Comparison of ENCODE assay signal across 9 cellular contexts in genomic region chr7:1663243-1663642, GRCh38. TPM values are rescaled to one million over a fixed set of nuclear protein-coding genes. Genes with fewer than 3 reads are reported as not detected.
DNase-seq lines count a peak whose midpoint lies in the region; ATAC-seq and FAIRE-seq lines count a peak whose summit lies in the region.
"Had no signal": no experiment of that assay in that cellular context is flagged by ENCODE, and none has a peak within 500 bp of the region (broad histone marks: within the 10 kb centered on the region; RNA-seq: fewer than 3 reads in every experiment).

No MANE protein-coding gene starts in this region.

- H3K9me3 Mint-ChIP-seq in T-helper 2 cell treated with Interferon-gamma antibody and Interleukin-4, amounts not matched to agents 5 μg/mL and 100 μg/mL, for 36 hours: no peaks in the 10 kb centered on the region
- H3K9me3 Mint-ChIP-seq in stimulated activated naive B cell treated with anti-CD40 and anti-IgM and Interleukin-4, amounts not matched to agents 10 μg/mL and 1 μg/mL and 100 μg/mL, for 72 hours: peaks cover 4 to 6% of the 10 kb centered on the region in 2 donors

- peaks cover 2% of the 10 kb centered on the region for H3K4me1 Mint-ChIP-seq in T-helper 2 cell treated with Interferon-gamma antibody and Interleukin-4, amounts not matched to agents 5 μg/mL and 100 μg/mL, for 36 hours (ENCODE audit: low read depth)
- peaks cover 5 to 16% of the 10 kb centered on the region in 2 donors for H3K4me1 Mint-ChIP-seq in stimulated activated naive B cell treated with anti-CD40 and anti-IgM and Interleukin-4, amounts not matched to agents 10 μg/mL and 1 μg/mL and 100 μg/mL, for 72 hours

- DNase-seq in activated gamma-delta T cell treated with Interleukin-2 at 50 U/mL for 16 hours (peak; percentile 2), activated gamma-delta T cell (lab: John Stamatoyannopoulos, UW) (no peak), left lobe of liver (ENCODE audit: low spot score) (peak; percentile 36), GM19239 (ENCODE audit: insufficient read length, low spot score) (no peak), hepatic stellate cell (ENCODE audit: low spot score) (no peak), urothelium cell line (ENCODE audit: low spot score) (no peak)
- no peak for DNase-seq in T-helper 2 cell treated with Interferon-gamma antibody and Interleukin-4, amounts not matched to agents 5 μg/mL and 100 μg/mL, for 36 hours (ENCODE audit: low spot score)
- DNase-seq in stimulated activated naive B cell treated with anti-CD40 and anti-IgM and Interleukin-4, amounts not matched to agents 10 μg/mL and 1 μg/mL and 100 μg/mL, for 72 hours: no peak
- DNase-seq: kidney glomerular epithelial cell had no signal

- ATAC-seq in left lobe of liver: no peak
- ATAC-seq in stimulated activated naive B cell treated with anti-CD40 and anti-IgM and Interleukin-4, amounts not matched to agents 10 μg/mL and 1 μg/mL and 100 μg/mL, for 72 hours (replicated peaks): no peak

- no peaks in the 10 kb centered on the region for H3K36me3 Mint-ChIP-seq in T-helper 2 cell treated with Interferon-gamma antibody and Interleukin-4, amounts not matched to agents 5 μg/mL and 100 μg/mL, for 36 hours (ENCODE audit: low read depth)
- peaks cover 0 to 5% of the 10 kb centered on the region in 2 donors for H3K36me3 Mint-ChIP-seq in stimulated activated naive B cell treated with anti-CD40 and anti-IgM and Interleukin-4, amounts not matched to agents 10 μg/mL and 1 μg/mL and 100 μg/mL, for 72 hours

- peak overlapping the region; percentile 1 for H3K4me3 Mint-ChIP-seq in T-helper 2 cell treated with Interferon-gamma antibody and Interleukin-4, amounts not matched to agents 5 μg/mL and 100 μg/mL, for 36 hours
- H3K4me3 Mint-ChIP-seq in stimulated activated naive B cell treated with anti-CD40 and anti-IgM and Interleukin-4, amounts not matched to agents 10 μg/mL and 1 μg/mL and 100 μg/mL, for 72 hours: peak overlapping the region; percentile 10 to 14

- H3K27me3 Mint-ChIP-seq in T-helper 2 cell treated with Interferon-gamma antibody and Interleukin-4, amounts not matched to agents 5 μg/mL and 100 μg/mL, for 36 hours (ENCODE audit: low read depth): peaks cover 38% of the 10 kb centered on the region
- peaks cover 39 to 51% of the 10 kb centered on the region in 2 donors for H3K27me3 Mint-ChIP-seq in stimulated activated naive B cell treated with anti-CD40 and anti-IgM and Interleukin-4, amounts not matched to agents 10 μg/mL and 1 μg/mL and 100 μg/mL, for 72 hours

- FAIRE-seq in GM19239 (lab: Jason Lieb, UNC) (no peak), urothelium cell line (lab: Jason Lieb, UNC) (no peak)

- H3K27ac Mint-ChIP-seq in T-helper 2 cell treated with Interferon-gamma antibody and Interleukin-4, amounts not matched to agents 5 μg/mL and 100 μg/mL, for 36 hours: no peak overlapping the region
- no peak overlapping the region for H3K27ac Mint-ChIP-seq in stimulated activated naive B cell treated with anti-CD40 and anti-IgM and Interleukin-4, amounts not matched to agents 10 μg/mL and 1 μg/mL and 100 μg/mL, for 72 hours

RNA-seq across cellular contexts. Expression of gene ELFN1, which starts 6.8 kb away (rescaled TPM):
- total RNA-seq in left lobe of liver: 17.5 TPM

Comparison
In these comparisons a context has a peak if more than half of its experiments do, and no peak if none do; other contexts are left out.
1. DNase-seq: peak in activated gamma-delta T cell treated with Interleukin-2 at 50 U/mL for 16 hours (single experiment) and left lobe of liver (single experiment); none in activated gamma-delta T cell (single experiment), T-helper 2 cell treated with Interferon-gamma antibody and Interleukin-4, amounts not matched to agents 5 μg/mL and 100 μg/mL, for 36 hours (single experiment), stimulated activated naive B cell treated with anti-CD40 and anti-IgM and Interleukin-4, amounts not matched to agents 10 μg/mL and 1 μg/mL and 100 μg/mL, for 72 hours (single experiment), GM19239 (single experiment), hepatic stellate cell (single experiment) and urothelium cell line (single experiment).